Comparison of ENCODE assay signal across 22 cellular contexts in the genomic region with DNA sequence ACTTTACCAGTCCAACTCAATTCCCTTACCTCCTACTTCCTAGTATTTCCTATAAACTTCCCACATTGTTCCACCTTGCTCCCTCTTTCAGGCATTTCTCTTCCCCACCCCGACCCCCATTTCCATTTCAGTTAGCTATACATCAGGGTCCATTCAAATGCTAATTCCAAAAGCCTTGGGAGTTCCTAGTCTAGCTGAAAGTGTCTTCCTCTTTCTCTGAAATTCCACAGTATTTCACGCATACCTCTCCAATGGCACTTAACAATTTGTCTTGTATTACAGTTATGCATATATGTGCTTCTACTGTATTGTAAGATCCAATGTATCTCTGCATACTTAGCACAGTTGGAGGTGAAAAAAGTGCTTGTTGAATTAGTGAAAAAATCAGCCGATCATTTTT.
DNase-seq lines count a peak whose midpoint lies in the region; ATAC-seq and TF ChIP-seq lines count a peak whose summit lies in the region.
"Had no signal": no experiment of that assay in that cellular context is flagged by ENCODE, and none has a peak within 500 bp of the region (broad histone marks: within the 10 kb centered on the region; RNA-seq: fewer than 3 reads in every experiment).

No MANE protein-coding gene starts in this region.

- H3K36me3 Mint-ChIP-seq in Calu3 (ENCODE audit: insufficient read depth, unreplicated experiment) (peaks cover 23% of the 10 kb centered on the region), endodermal cell (ENCODE audit: low read depth) (peaks cover 10% of the 10 kb centered on the region)
- H3K36me3 Mint-ChIP-seq in naive thymus-derived CD4-positive, alpha-beta T cell: peaks cover 0 to 35% (median 17%) of the 10 kb centered on the region in 5 donors

- no peaks in the 10 kb centered on the region for H3K27me3 ChIP-seq in IMR-90 (ENCODE audit: control insufficient read depth, insufficient read depth, low read length)
- no peaks in the 10 kb centered on the region for H3K27me3 ChIP-seq in endodermal cell (ENCODE audit: control insufficient read depth, insufficient read depth, low read length, poor library complexity, severe bottlenecking)
- H3K27me3 ChIP-seq in naive thymus-derived CD4-positive, alpha-beta T cell (ENCODE audit: control insufficient read depth in 2 of 2, insufficient read depth in 2 of 2, low read length in 2 of 2): no peaks in the 10 kb centered on the region
- H3K27me3 ChIP-seq in suprapubic skin: no peaks in the 10 kb centered on the region
- H3K27me3 ChIP-seq: cardiac muscle cell, sigmoid colon had no signal

- H2AK5ac ChIP-seq in IMR-90 (ENCODE audit: low read depth, low read length): no peak overlapping the region

- no peaks in the 10 kb centered on the region for H3K36me3 ChIP-seq in IMR-90 (ENCODE audit: control insufficient read depth, insufficient read depth, low read length)
- H3K36me3 ChIP-seq in endodermal cell (ENCODE audit: control insufficient read depth, insufficient read depth, low read length): peaks cover 8% of the 10 kb centered on the region
- no peaks in the 10 kb centered on the region for H3K36me3 ChIP-seq in naive thymus-derived CD4-positive, alpha-beta T cell (ENCODE audit: control insufficient read depth in 2 of 3, insufficient read depth in 3 of 3, low read length in 3 of 3)
- no peaks in the 10 kb centered on the region for H3K36me3 ChIP-seq in suprapubic skin
- H3K36me3 ChIP-seq: cardiac muscle cell, sigmoid colon, thoracic aorta had no signal

- H4K5ac ChIP-seq in IMR-90 (ENCODE audit: low read depth, low read length): no peak overlapping the region; the same call in 1 of the 2 replicates

- H3K27me3 Mint-ChIP-seq in Calu3 (ENCODE audit: unreplicated experiment) (no peaks in the 10 kb centered on the region), endodermal cell (ENCODE audit: insufficient read depth) (no peaks in the 10 kb centered on the region)
- H3K27me3 Mint-ChIP-seq in naive thymus-derived CD4-positive, alpha-beta T cell: no peaks in the 10 kb centered on the region
- H3K27me3 Mint-ChIP-seq: dendritic cell treated with granulocyte-macrophage colony-stimulating factor and Interleukin-4, amounts not matched to agents 40 ng/mL and 50 ng/mL, for 4 days; IgD-negative memory B cell had no signal

- H2BK5ac ChIP-seq in IMR-90 (ENCODE audit: low read depth, low read length, poor library complexity, severe bottlenecking): peak overlapping the region; percentile 51

- BruUV-seq in Calu3 (replicated peaks; lab: Mats Ljungman, UMichigan) (no TSS peak), IMR-90 (replicated peaks; lab: Mats Ljungman, UMichigan) (no TSS peak)

- no peak overlapping the region for H4K91ac ChIP-seq in IMR-90 (ENCODE audit: insufficient read depth, low read depth, low read length)

- no peak overlapping the region for H2BK120ac ChIP-seq in IMR-90 (ENCODE audit: low read depth, low read length)

- H3K9me3 Mint-ChIP-seq in Calu3 (ENCODE audit: low read depth, unreplicated experiment) (peaks cover 4% of the 10 kb centered on the region), endodermal cell (peaks cover 2% of the 10 kb centered on the region)
- H3K9me3 Mint-ChIP-seq in naive thymus-derived CD4-positive, alpha-beta T cell: peaks cover 0 to 4% (median 1%) of the 10 kb centered on the region in 11 donors
- H3K9me3 Mint-ChIP-seq: activated T-helper 2 cell treated with anti-CD3 and anti-CD28 coated beads, Interferon-gamma antibody, Interleukin-2, Interleukin-4, amounts not matched to agents 10 μg/mL and 5 μg/mL and 100 μg/mL, durations not matched to agents 14 hours and 24 hours and 36 hours; CD8-positive, alpha-beta T cell; nephron had no signal

- dilution Hi-C loops in IMR-90 (cut with HindIII; ENCODE audit: low sequenced_read_pairs, unreplicated experiment): no loop called here

- no peak overlapping the region for H3K4ac ChIP-seq in IMR-90 (ENCODE audit: low read depth, low read length)

- no peaks in the 10 kb centered on the region for H3K9me3 ChIP-seq in IMR-90 (ENCODE audit: control insufficient read depth, insufficient read depth, low read length)
- H3K9me3 ChIP-seq in endodermal cell (ENCODE audit: control insufficient read depth, low read length): no peaks in the 10 kb centered on the region
- no peaks in the 10 kb centered on the region for H3K9me3 ChIP-seq in naive thymus-derived CD4-positive, alpha-beta T cell (ENCODE audit: control insufficient read depth in 2 of 3, low read length in 3 of 3)
- H3K9me3 ChIP-seq in suprapubic skin: no peaks in the 10 kb centered on the region
- H3K9me3 ChIP-seq: sigmoid colon, thoracic aorta had no signal

- no peak overlapping the region for H2AK9ac ChIP-seq in IMR-90 (replicated peaks; ENCODE audit: low read depth, low read length, poor library complexity)

- POLR2A ChIA-PET in IMR-90 (lab: Charles Lee; ENCODE audit: unreplicated experiment): no interaction called here
- POLR2A ChIA-PET in naive thymus-derived CD4-positive, alpha-beta T cell (lab: Charles Lee): no interaction called here

- TF ChIP-seq CTCF in Calu3 (IDR thresholded peaks at IDR 0.05; ENCODE audit: unreplicated experiment) (no peak), IMR-90 (conservative IDR thresholded peaks at IDR 0.05; ENCODE audit: low read depth, low read length) (no peak), endodermal cell (conservative IDR thresholded peaks at IDR 0.05) (no peak), suprapubic skin (IDR thresholded peaks at IDR 0.05) (no peak)

- intact Hi-C loops in Calu3 (cut with micrococcal nuclease; ENCODE audit: unreplicated experiment) (no loop called here), IMR-90 (cut with micrococcal nuclease) (loop anchor here (5.0 kb wide), 1 partner anchor 95 kb away; the partner anchor contains the start of gene ZNF644)
- intact Hi-C loops in naive thymus-derived CD4-positive, alpha-beta T cell (cut with micrococcal nuclease): loop anchor here in 1 of 2 donors (5.0 kb wide), 2 partner anchors 35 to 85 kb away; no protein-coding TSS in a partner anchor

- in situ Hi-C loops in IMR-90 (cut with MboI; ENCODE audit: low sequenced_read_pairs): no loop called here

- H3K4me3 ChIP-seq in IMR-90 (ENCODE audit: insufficient read depth, low read depth, low read length) (no peak overlapping the region), endodermal cell (ENCODE audit: low read length) (no peak overlapping the region), suprapubic skin (no peak overlapping the region)
- no peak overlapping the region for H3K4me3 ChIP-seq in naive thymus-derived CD4-positive, alpha-beta T cell (ENCODE audit: low read length)
- H3K4me3 ChIP-seq: cardiac muscle cell, sigmoid colon, thoracic aorta had no signal

- H2AFZ ChIP-seq in IMR-90 (replicated peaks; ENCODE audit: low read length, poor library complexity): no peak overlapping the region

- no peak overlapping the region for H3K56ac ChIP-seq in IMR-90 (ENCODE audit: extremely low read depth, insufficient read depth, low read length)

- no peak for ATAC-seq in IMR-90 (ENCODE audit: low read depth)
- no peak for ATAC-seq in naive thymus-derived CD4-positive, alpha-beta T cell

- H3K4me3 Mint-ChIP-seq in Calu3 (ENCODE audit: low read depth, unreplicated experiment) (peak overlapping the region; percentile 3), endodermal cell (no peak overlapping the region)
- H3K4me3 Mint-ChIP-seq in naive thymus-derived CD4-positive, alpha-beta T cell: peak overlapping the region in 7 of 10 donors; percentile 7 to 47 (median 21)
- H3K4me3 Mint-ChIP-seq: CD8-positive, alpha-beta T cell; dendritic cell treated with granulocyte-macrophage colony-stimulating factor and Interleukin-4, amounts not matched to agents 40 ng/mL and 50 ng/mL, for 4 days; nephron had no signal

- H4K8ac ChIP-seq in IMR-90 (ENCODE audit: low read depth in 2 of 2, low read length in 2 of 2): no peak overlapping the region

- TF ChIP-seq RAD21 in IMR-90 (IDR thresholded peaks at IDR 0.05; ENCODE audit: low read length): no peak

- peaks cover 20% of the 10 kb centered on the region; the same call in 1 of the 2 replicates for H4K20me1 ChIP-seq in IMR-90 (ENCODE audit: insufficient read depth, low read length)

- H3K9ac ChIP-seq in IMR-90 (ENCODE audit: low read depth, low read length) (no peak overlapping the region), endodermal cell (ENCODE audit: extremely low read depth, low read length, poor library complexity, severe bottlenecking) (no peak overlapping the region)

- DNase-seq in Calu3 (no peak), IMR-90 (no peak), endodermal cell (peak; percentile 56), SKM-1 treated with dmso at 0.1 percent for 144 hours (lab: John Stamatoyannopoulos, UW; ENCODE audit: unreplicated experiment) (no peak), suprapubic skin (ENCODE audit: low spot score in 2 of 2) (no peak), occipital lobe (lab: John Stamatoyannopoulos, UW) (no peak)
- no peak for DNase-seq in naive thymus-derived CD4-positive, alpha-beta T cell
- DNase-seq: CD8-positive, alpha-beta T cell; DND-41; kidney glomerular epithelial cell; NCI-H1417; NCI-H2107; NCI-H524; RPMI8226; sigmoid colon; T1000 had no signal

- TF ChIP-seq EP300 in suprapubic skin (IDR thresholded peaks at IDR 0.05): no peak

- H3K4me1 Mint-ChIP-seq in Calu3 (ENCODE audit: low read depth, unreplicated experiment): peaks cover 66% of the 10 kb centered on the region
- H3K4me1 Mint-ChIP-seq in endodermal cell: peaks cover 46% of the 10 kb centered on the region
- peaks cover 43 to 97% (median 90%) of the 10 kb centered on the region in 7 donors for H3K4me1 Mint-ChIP-seq in naive thymus-derived CD4-positive, alpha-beta T cell

- WGBS in IMR-90 (ENCODE audit: extremely low coverage in 2 of 2, insufficient read length in 1 of 2), 2 experiments: no CpG with 5 or more reads among the region's 3 CpGs
- 52% methylated on average over 3 of the region's 3 CpGs; no CpG with 5 or more reads in 1 of the 2 experiments for WGBS in endodermal cell (ENCODE audit: insufficient coverage in 1 of 2, insufficient read length in 1 of 2), 2 experiments
- WGBS in suprapubic skin: 75% methylated on average over 3 of the region's 3 CpGs

- peaks cover 14% of the 10 kb centered on the region for H3K4me1 ChIP-seq in IMR-90 (ENCODE audit: control insufficient read depth, insufficient read depth, low read length)
- H3K4me1 ChIP-seq in endodermal cell (ENCODE audit: control insufficient read depth, insufficient read depth, low read length): peaks cover 5% of the 10 kb centered on the region
- peaks cover 11 to 23% of the 10 kb centered on the region in 2 donors for H3K4me1 ChIP-seq in naive thymus-derived CD4-positive, alpha-beta T cell (ENCODE audit: control insufficient read depth in 2 of 2, insufficient read depth in 2 of 2, low read length in 2 of 2)
- H3K4me1 ChIP-seq in suprapubic skin: peaks cover 17% of the 10 kb centered on the region

- no peak overlapping the region for H2BK20ac ChIP-seq in IMR-90 (ENCODE audit: low read depth, low read length)

- peaks cover 5 to 43% of the 10 kb centered on the region in 2 experiments; a peak in 2 of 4 replicates for H3K79me1 ChIP-seq in IMR-90 (ENCODE audit: low read depth in 1 of 2, low read length in 2 of 2)

- no peak overlapping the region for H3K23ac ChIP-seq in IMR-90 (ENCODE audit: low read depth, low read length)

- H3K9me1 ChIP-seq in IMR-90 (ENCODE audit: insufficient read depth, low read length): no peaks in the 10 kb centered on the region

- H3K27ac ChIP-seq in IMR-90 (ENCODE audit: insufficient read depth, low read length) (no peak overlapping the region), endodermal cell (ENCODE audit: low read depth, low read length) (peak overlapping the region; percentile 12), suprapubic skin (no peak overlapping the region)
- no peak overlapping the region for H3K27ac ChIP-seq in naive thymus-derived CD4-positive, alpha-beta T cell (ENCODE audit: low read depth, low read length)
- H3K27ac ChIP-seq: cardiac muscle cell, sigmoid colon, thoracic aorta had no signal

- TF ChIP-seq POLR2A in IMR-90 (IDR thresholded peaks at IDR 0.05; ENCODE audit: low read depth, low read length) (no peak), suprapubic skin (IDR thresholded peaks at IDR 0.05) (no peak)

- CTCF ChIA-PET in Calu3 (lab: Charles Lee): interaction anchor here (0.6 to 1.5 kb wide), 3 partner anchors 9 to 1901 kb away, joined by 3 to 9 read pairs (median 4); no protein-coding TSS in a partner anchor
- CTCF ChIA-PET in IMR-90 (lab: Yijun Ruan, JAX): no interaction called here
- CTCF ChIA-PET in naive thymus-derived CD4-positive, alpha-beta T cell (lab: Charles Lee): no interaction called here

- no peak overlapping the region for H2BK15ac ChIP-seq in IMR-90 (ENCODE audit: low read depth, low read length)

- H3K18ac ChIP-seq in IMR-90 (ENCODE audit: low read depth, low read length): no peak overlapping the region

- H3K27ac Mint-ChIP-seq in Calu3 (ENCODE audit: unreplicated experiment): peak overlapping the region; percentile 37
- H3K27ac Mint-ChIP-seq in endodermal cell: peak overlapping the region; percentile 11
- H3K27ac Mint-ChIP-seq in naive thymus-derived CD4-positive, alpha-beta T cell: peak overlapping the region in 6 of 9 donors; percentile 3 to 32 (median 7)
- H3K27ac Mint-ChIP-seq: dendritic cell treated with granulocyte-macrophage colony-stimulating factor and Interleukin-4, amounts not matched to agents 40 ng/mL and 50 ng/mL, for 4 days; nephron had no signal

- H3K14ac ChIP-seq in IMR-90 (replicated peaks; ENCODE audit: low read depth, low read length): no peak overlapping the region

- no peak overlapping the region for H3K4me2 ChIP-seq in IMR-90 (ENCODE audit: low read depth, low read length)
